In genomic region chr1:44033756-44034155, GRCh38 we compare ENCODE assay signal across 10 cellular contexts.
"Had no signal": no experiment of that assay in that cellular context is flagged by ENCODE, and none has a peak within 500 bp of the region (broad histone marks: within the 10 kb centered on the region; RNA-seq: fewer than 3 reads in every experiment).

No MANE protein-coding gene starts in this region.

- H3K9ac ChIP-seq: parathyroid adenoma had no signal

- H2AFZ ChIP-seq: parathyroid adenoma had no signal

- H3K27me3 ChIP-seq: gastrocnemius medialis, suprapubic skin had no signal

- H3K4me1 ChIP-seq: parathyroid adenoma had no signal

- ATAC-seq: gastrocnemius medialis; left lung; stimulated activated effector memory CD8-positive, alpha-beta T cell treated with anti-CD3 and anti-CD28 coated beads, Interleukin-12 subunit alpha, Interleukin-12 subunit beta, amount 100 ng/mL, for 72 hours had no signal

- H3K36me3 ChIP-seq: gastrocnemius medialis, left lung, suprapubic skin had no signal

- H3K27ac ChIP-seq: gastrocnemius medialis, left lung, parathyroid adenoma, suprapubic skin had no signal

- DNase-seq: activated CD4-positive, alpha-beta memory T cell treated with anti-CD3 and anti-CD28 coated beads for 36 hours; activated CD4-positive, CD25-positive, alpha-beta regulatory T cell treated with anti-CD3 and anti-CD28 coated beads, Interleukin-2, amount 50 U/mL, for 72 hours; activated gamma-delta T cell treated with Interleukin-2 at 50 U/mL for 16 hours; activated T-cell treated with anti-CD3 and anti-CD28 coated beads, Interleukin-2, amount 50 U/mL, for 48 hours; gastrocnemius medialis; left lung; nephron progenitor cell had no signal

- H3K9me3 ChIP-seq: gastrocnemius medialis, left lung, suprapubic skin had no signal

- H3K4me3 ChIP-seq: gastrocnemius medialis, left lung, suprapubic skin had no signal

- H3K79me2 ChIP-seq: parathyroid adenoma had no signal
